Comparison of ENCODE assay signal across 1 cellular context in genomic region chr16:31478956-31479355, GRCh38.
TF ChIP-seq lines count a peak whose summit lies in the region.

No MANE protein-coding gene starts in this region.

TF ChIP-seq in HepG2, 621 proteins besides CTCF, POLR2A, EP300 and RAD21:
- TF ChIP-seq ZNF20 (CRISPR knock-in tag; IDR thresholded peaks at IDR 0.05) (no peak), ZBTB33 (CRISPR knock-in tag; IDR thresholded peaks at IDR 0.05) (peak; percentile 32; the same call in 1 of the 2 replicates), ZNF605 (CRISPR knock-in tag; IDR thresholded peaks at IDR 0.05) (0 out of 2 replicates have a peak, but pooled peaks have one; percentile 30)
